8 cellular contexts compared by ENCODE assay signal in the genomic region with DNA sequence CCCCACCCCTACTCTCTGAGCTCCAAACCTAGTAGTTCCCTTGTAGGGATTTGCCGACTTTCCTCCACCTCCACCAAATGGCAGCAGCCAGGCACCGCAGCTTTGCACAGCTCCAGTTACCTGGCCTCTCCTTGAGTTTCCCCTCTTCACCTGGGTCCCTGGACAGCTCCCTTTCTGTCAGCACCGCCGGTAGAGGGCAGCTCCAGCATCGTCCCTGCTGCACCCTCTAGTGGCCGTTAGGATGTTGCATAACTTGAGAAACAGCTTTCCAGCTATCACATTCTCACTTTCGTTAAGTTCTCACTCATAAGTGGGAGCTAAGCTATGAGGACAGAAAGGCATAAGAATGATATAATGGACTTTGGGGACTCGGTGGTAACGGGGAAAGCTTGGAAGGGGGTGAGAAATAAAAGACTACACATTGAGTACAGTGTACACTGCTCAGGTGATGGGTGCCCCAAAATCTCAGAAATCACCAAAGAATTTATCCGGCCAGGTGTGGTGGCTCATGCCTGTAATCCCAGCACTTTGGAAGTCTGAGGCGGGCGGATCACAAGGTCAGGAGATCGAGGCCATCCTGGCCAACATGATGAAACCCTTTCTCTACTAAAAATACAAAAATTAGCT.
A peak's percentile ranks its signal among the peaks of the same experiment; 100 is the strongest.
DNase-seq lines count a peak whose midpoint lies in the region; ATAC-seq lines count a peak whose summit lies in the region.

No MANE protein-coding gene starts in this region.

- no peak overlapping the region for H3K18ac ChIP-seq in mesendoderm (ENCODE audit: low read length)

- no peak overlapping the region for H3K23ac ChIP-seq in mesendoderm (ENCODE audit: low read length)

- H3K36me3 ChIP-seq in effector memory CD4-positive, alpha-beta T cell (ENCODE audit: control insufficient read depth, insufficient read depth, low read length), result no peaks in the 10 kb centered on the region
- H3K36me3 ChIP-seq in mesendoderm (ENCODE audit: control insufficient read depth, insufficient read depth, low read length), result no peaks in the 10 kb centered on the region

- H4K8ac ChIP-seq in mesendoderm (ENCODE audit: low read depth, low read length), result no peak overlapping the region

- no peaks in the 10 kb centered on the region for H3K27me3 ChIP-seq in effector memory CD4-positive, alpha-beta T cell (replicated peaks; ENCODE audit: control insufficient read depth, insufficient read depth, low read length, poor library complexity, severe bottlenecking)
- no peaks in the 10 kb centered on the region for H3K27me3 ChIP-seq in mesendoderm (ENCODE audit: insufficient read depth, low read length, poor library complexity)

- H3K56ac ChIP-seq in mesendoderm (ENCODE audit: low read length), result no peak overlapping the region

- H2AK5ac ChIP-seq in mesendoderm (ENCODE audit: low read length), result no peak overlapping the region

- WGBS in mesendoderm (ENCODE audit: extremely low coverage, insufficient coverage, low lambda C conversion rate), result no CpG with 5 or more reads among the region's 13 CpGs

- no peak overlapping the region for H3K4me2 ChIP-seq in mesendoderm (ENCODE audit: low read length)

- H4K5ac ChIP-seq in mesendoderm (ENCODE audit: low read length), result no peak overlapping the region

- H2BK15ac ChIP-seq in mesendoderm (replicated peaks; ENCODE audit: low read depth), result no peak overlapping the region

- no peak overlapping the region for H2BK120ac ChIP-seq in mesendoderm (ENCODE audit: low read depth, low read length)

- no peak overlapping the region for H3K4me3 ChIP-seq in effector memory CD4-positive, alpha-beta T cell (ENCODE audit: insufficient read depth, low read depth, low read length, poor library complexity, severe bottlenecking)
- no peak overlapping the region for H3K4me3 ChIP-seq in mesendoderm (ENCODE audit: low read length)

- no peak overlapping the region for H3K9ac ChIP-seq in mesendoderm (ENCODE audit: low read length)

- no peaks in the 10 kb centered on the region for H3K9me3 ChIP-seq in effector memory CD4-positive, alpha-beta T cell (ENCODE audit: control insufficient read depth, low read length)

- H3K27ac ChIP-seq in effector memory CD4-positive, alpha-beta T cell (ENCODE audit: insufficient read depth, low read length, poor library complexity, severe bottlenecking), result no peak overlapping the region
- H3K27ac ChIP-seq in mesendoderm (ENCODE audit: low read depth, low read length), result no peak overlapping the region

- no peak overlapping the region for H3K4ac ChIP-seq in mesendoderm (ENCODE audit: low read depth, low read length)

- no peak overlapping the region for H2BK5ac ChIP-seq in mesendoderm (ENCODE audit: low read length)

- DNase-seq in COLO668 (lab: John Stamatoyannopoulos, UW; ENCODE audit: unreplicated experiment) (peak; percentile 94), NCI-H526 (lab: John Stamatoyannopoulos, UW) (peak; percentile 85 to 97), mesendoderm (peak; percentile 95)
- peak; percentile 17 to 42 for DNase-seq in activated CD4-positive, alpha-beta T cell treated with anti-CD3 and anti-CD28 coated beads, Interleukin-2, amount 50 U/mL, for 24 hours (ENCODE audit: low read depth in 1 of 2, low spot score in 1 of 2)
- peak; percentile 9 to 15 (median 14) for DNase-seq in effector memory CD4-positive, alpha-beta T cell
- peak; percentile 17 to 26 for DNase-seq in stimulated activated CD8-positive, alpha-beta memory T cell treated with anti-CD3 and anti-CD28 coated beads, Interleukin-4, amount 100 ng/mL, for 1 hour (ENCODE audit: low read depth in 2 of 2, low spot score in 1 of 2)

- no peaks in the 10 kb centered on the region for H3K79me1 ChIP-seq in mesendoderm (ENCODE audit: low read length)

- no peaks in the 10 kb centered on the region for H3K4me1 ChIP-seq in effector memory CD4-positive, alpha-beta T cell (ENCODE audit: control insufficient read depth, insufficient read depth, low read length, poor library complexity, severe bottlenecking)
- H3K4me1 ChIP-seq in mesendoderm (ENCODE audit: control insufficient read depth, low read depth, low read length), result no peaks in the 10 kb centered on the region

- H3K79me2 ChIP-seq in mesendoderm (ENCODE audit: control insufficient read depth, insufficient read depth, low read length), result no peaks in the 10 kb centered on the region

- ATAC-seq in GM19455 (IDR thresholded peaks at IDR 0.05; ENCODE audit: unreplicated experiment) (peak; percentile 99), HG03521 (IDR thresholded peaks at IDR 0.05; ENCODE audit: unreplicated experiment) (peak; percentile 99)

Comparison
In these comparisons a context has a peak if more than half of its experiments do, and no peak if none do; other contexts are left out.
1. DNase-seq: peak in every context shown above with its lines; median percentile 95 in mesendoderm; 94 in COLO668; 91 in NCI-H526; 30 in activated CD4-positive, alpha-beta T cell treated with anti-CD3 and anti-CD28 coated beads, Interleukin-2, amount 50 U/mL, for 24 hours; 22 in stimulated activated CD8-positive, alpha-beta memory T cell treated with anti-CD3 and anti-CD28 coated beads, Interleukin-4, amount 100 ng/mL, for 1 hour; 14 in effector memory CD4-positive, alpha-beta T cell.